In genomic region chr3:171416061-171416460, GRCh38 we compare ENCODE assay signal across 17 cellular contexts.
"Had no signal": no experiment of that assay in that cellular context is flagged by ENCODE, and none has a peak within 500 bp of the region (broad histone marks: within the 10 kb centered on the region; RNA-seq: fewer than 3 reads in every experiment).

No MANE protein-coding gene starts in this region.

- DNase-seq: activated CD4-positive, alpha-beta memory T cell treated with anti-CD3 and anti-CD28 coated beads for 36 hours; activated CD8-positive, alpha-beta memory T cell treated with anti-CD3 and anti-CD28 coated beads, Interleukin-2, amount 10 ng/mL, durations not matched to agents 7 days and 5 days; activated naive CD4-positive, alpha-beta T cell treated with anti-CD3 and anti-CD28 coated beads, Interleukin-2, amount 10 ng/mL, durations not matched to agents 7 days and 5 days; activated T-cell treated with anti-CD3 and anti-CD28 coated beads, Interleukin-2, amount 50 U/mL, for 1 hour; cortex of kidney; effector memory CD4-positive, alpha-beta T cell; left colon; mammary epithelial cell; naive thymus-derived CD4-positive, alpha-beta T cell; pancreas; stimulated activated CD4-positive, alpha-beta T cell treated with anti-CD3 and anti-CD28 coated beads, Interleukin-12 subunit alpha, Interleukin-12 subunit beta, amount 100 ng/mL, for 4 hours; stimulated activated CD4-positive, alpha-beta T cell treated with anti-CD3 and anti-CD28 coated beads, Interleukin-2, amount 100 ng/mL, for 24 hours; stomach; testis; upper lobe of right lung had no signal

- H3K4me1 ChIP-seq: testis had no signal

- H3K27me3 ChIP-seq: gastroesophageal sphincter, pancreas, stomach, testis, upper lobe of right lung had no signal

- H3K27ac ChIP-seq: gastroesophageal sphincter, pancreas, stomach, testis, upper lobe of right lung, WERI-Rb-1 had no signal

- ATAC-seq: activated CD8-positive, alpha-beta memory T cell treated with anti-CD3 and anti-CD28 coated beads, Interleukin-2, amount 10 ng/mL, durations not matched to agents 7 days and 5 days; gastroesophageal sphincter; left colon; naive thymus-derived CD4-positive, alpha-beta T cell; pancreas; upper lobe of right lung had no signal

- H3K9me3 ChIP-seq: gastroesophageal sphincter, pancreas, stomach, testis, upper lobe of right lung had no signal

- H3K4me3 ChIP-seq: gastroesophageal sphincter, pancreas, stomach, testis, upper lobe of right lung had no signal

- H3K36me3 ChIP-seq: gastroesophageal sphincter, pancreas, stomach, upper lobe of right lung, WERI-Rb-1 had no signal
